In the genomic region with DNA sequence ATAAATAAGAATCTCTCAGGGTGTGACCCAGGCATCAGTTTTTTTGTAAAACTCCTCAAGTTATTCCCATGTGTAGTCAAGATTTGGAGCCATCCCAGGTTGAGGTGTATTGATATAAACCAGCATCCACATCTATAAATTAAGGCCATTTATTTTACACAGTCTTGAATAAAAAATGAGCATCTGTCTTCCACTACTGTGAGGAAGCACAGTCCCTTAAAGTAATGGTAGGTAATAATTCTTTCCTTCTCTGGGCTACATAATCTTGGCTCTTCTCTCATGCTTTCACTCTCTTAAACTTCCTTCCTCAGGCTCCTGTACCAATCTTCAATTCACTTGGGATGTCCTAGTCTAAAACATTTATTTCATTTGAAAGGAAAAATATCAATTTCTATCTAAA, we compare ENCODE assay signal across 1 cellular context.
TF ChIP-seq lines count a peak whose summit lies in the region.

No MANE protein-coding gene starts in this region.

TF ChIP-seq in HepG2, 621 proteins besides CTCF, POLR2A, EP300 and RAD21 (continued from another document):
- TF ChIP-seq, protein P1, sequence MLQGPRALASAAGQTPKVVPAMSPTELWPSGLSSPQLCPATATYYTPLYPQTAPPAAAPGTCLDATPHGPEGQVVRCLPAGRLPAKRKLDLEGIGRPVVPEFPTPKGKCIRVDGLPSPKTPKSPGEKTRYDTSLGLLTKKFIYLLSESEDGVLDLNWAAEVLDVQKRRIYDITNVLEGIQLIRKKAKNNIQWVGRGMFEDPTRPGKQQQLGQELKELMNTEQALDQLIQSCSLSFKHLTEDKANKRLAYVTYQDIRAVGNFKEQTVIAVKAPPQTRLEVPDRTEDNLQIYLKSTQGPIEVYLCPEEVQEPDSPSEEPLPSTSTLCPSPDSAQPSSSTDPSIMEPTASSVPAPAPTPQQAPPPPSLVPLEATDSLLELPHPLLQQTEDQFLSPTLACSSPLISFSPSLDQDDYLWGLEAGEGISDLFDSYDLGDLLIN (CRISPR knock-in tag; IDR thresholded peaks at IDR 0.05; ENCODE audit: borderline replicate concordance), result no peak
- TF ChIP-seq ZNF605 (CRISPR knock-in tag; IDR thresholded peaks at IDR 0.05), result no peak
- TF ChIP-seq, protein P2, sequence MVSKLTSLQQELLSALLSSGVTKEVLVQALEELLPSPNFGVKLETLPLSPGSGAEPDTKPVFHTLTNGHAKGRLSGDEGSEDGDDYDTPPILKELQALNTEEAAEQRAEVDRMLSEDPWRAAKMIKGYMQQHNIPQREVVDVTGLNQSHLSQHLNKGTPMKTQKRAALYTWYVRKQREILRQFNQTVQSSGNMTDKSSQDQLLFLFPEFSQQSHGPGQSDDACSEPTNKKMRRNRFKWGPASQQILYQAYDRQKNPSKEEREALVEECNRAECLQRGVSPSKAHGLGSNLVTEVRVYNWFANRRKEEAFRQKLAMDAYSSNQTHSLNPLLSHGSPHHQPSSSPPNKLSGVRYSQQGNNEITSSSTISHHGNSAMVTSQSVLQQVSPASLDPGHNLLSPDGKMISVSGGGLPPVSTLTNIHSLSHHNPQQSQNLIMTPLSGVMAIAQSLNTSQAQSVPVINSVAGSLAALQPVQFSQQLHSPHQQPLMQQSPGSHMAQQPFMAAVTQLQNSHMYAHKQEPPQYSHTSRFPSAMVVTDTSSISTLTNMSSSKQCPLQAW (CRISPR knock-in tag; IDR thresholded peaks at IDR 0.05), result no peak
- TF ChIP-seq, protein P3, sequence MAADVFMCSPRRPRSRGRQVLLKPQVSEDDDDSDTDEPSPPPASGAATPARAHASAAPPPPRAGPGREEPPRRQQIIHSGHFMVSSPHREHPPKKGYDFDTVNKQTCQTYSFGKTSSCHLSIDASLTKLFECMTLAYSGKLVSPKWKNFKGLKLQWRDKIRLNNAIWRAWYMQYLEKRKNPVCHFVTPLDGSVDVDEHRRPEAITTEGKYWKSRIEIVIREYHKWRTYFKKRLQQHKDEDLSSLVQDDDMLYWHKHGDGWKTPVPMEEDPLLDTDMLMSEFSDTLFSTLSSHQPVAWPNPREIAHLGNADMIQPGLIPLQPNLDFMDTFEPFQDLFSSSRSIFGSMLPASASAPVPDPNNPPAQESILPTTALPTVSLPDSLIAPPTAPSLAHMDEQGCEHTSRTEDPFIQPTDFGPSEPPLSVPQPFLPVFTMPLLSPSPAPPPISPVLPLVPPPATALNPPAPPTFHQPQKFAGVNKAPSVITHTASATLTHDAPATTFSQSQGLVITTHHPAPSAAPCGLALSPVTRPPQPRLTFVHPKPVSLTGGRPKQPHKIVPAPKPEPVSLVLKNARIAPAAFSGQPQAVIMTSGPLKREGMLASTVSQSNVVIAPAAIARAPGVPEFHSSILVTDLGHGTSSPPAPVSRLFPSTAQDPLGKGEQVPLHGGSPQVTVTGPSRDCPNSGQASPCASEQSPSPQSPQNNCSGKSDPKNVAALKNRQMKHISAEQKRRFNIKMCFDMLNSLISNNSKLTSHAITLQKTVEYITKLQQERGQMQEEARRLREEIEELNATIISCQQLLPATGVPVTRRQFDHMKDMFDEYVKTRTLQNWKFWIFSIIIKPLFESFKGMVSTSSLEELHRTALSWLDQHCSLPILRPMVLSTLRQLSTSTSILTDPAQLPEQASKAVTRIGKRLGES (CRISPR knock-in tag; IDR thresholded peaks at IDR 0.05; ENCODE audit: borderline replicate concordance), result no peak
- TF ChIP-seq SAP130 (CRISPR knock-in tag; IDR thresholded peaks at IDR 0.05; ENCODE audit: low read depth), result no peak
- no peak for TF ChIP-seq POLR2AphosphoS2 (IDR thresholded peaks at IDR 0.05; ENCODE audit: low read depth, low read length)
- no peak for TF ChIP-seq TBL1XR1 (IDR thresholded peaks at IDR 0.05; ENCODE audit: borderline replicate concordance, low read length, partially characterized antibody)
